15 cellular contexts compared by ENCODE assay signal in genomic region chr12:4450551-4451112, GRCh38. TPM values are rescaled to one million over a fixed set of nuclear protein-coding genes. Genes with fewer than 3 reads are reported as not detected.
DNase-seq lines count a peak whose midpoint lies in the region; ATAC-seq, FAIRE-seq and TF ChIP-seq lines count a peak whose summit lies in the region.
"Had no signal": no experiment of that assay in that cellular context is flagged by ENCODE, and none has a peak within 500 bp of the region (broad histone marks: within the 10 kb centered on the region; RNA-seq: fewer than 3 reads in every experiment).

No MANE protein-coding gene starts in this region.

- FAIRE-seq in astrocyte (lab: Jason Lieb, UNC): no peak

- H3K9ac ChIP-seq in astrocyte (ENCODE audit: low read length): no peak overlapping the region

- no peak overlapping the region for H3K4me3 ChIP-seq in astrocyte (ENCODE audit: insufficient read depth, low read depth, low read length)
- H3K4me3 ChIP-seq: SJSA1, suprapubic skin had no signal

- peaks cover 13% of the 10 kb centered on the region for H3K27me3 ChIP-seq in astrocyte (ENCODE audit: insufficient read depth, low read length)

- H2AFZ ChIP-seq in astrocyte (ENCODE audit: low read depth, low read length): no peak overlapping the region

- DNase-seq in HT1080 (ENCODE audit: low read depth): peak; percentile 3
- no peak for DNase-seq in astrocyte (ENCODE audit: low read depth)
- peak; percentile 53 for DNase-seq in iPS DF 4.7 (ENCODE audit: extremely low read depth, low spot score)
- DNase-seq in retina: peak; percentile 39
- DNase-seq in NCI-H1694 treated with DMSO at 0.1 percent for 48 hours (lab: John Stamatoyannopoulos, UW): no peak
- DNase-seq: activated CD4-positive, alpha-beta T cell treated with anti-CD3 and anti-CD28 coated beads, Interleukin-2, amount 50 U/mL, for 4 hours; dermis blood vessel endothelial cell; DMS 273 treated with DMSO at 0.1 percent for 48 hours; immature natural killer cell; midbrain; posterior cingulate gyrus had no signal

- ATAC-seq in HG02763 (IDR thresholded peaks at IDR 0.05; ENCODE audit: unreplicated experiment) (no peak), HG02759 (IDR thresholded peaks at IDR 0.05; ENCODE audit: unreplicated experiment) (no peak)

- no peaks in the 10 kb centered on the region for H3K79me2 ChIP-seq in astrocyte (ENCODE audit: insufficient read depth, low read length)

- H3K36me3 Mint-ChIP-seq in astrocyte (ENCODE audit: low read depth, unreplicated experiment): no peaks in the 10 kb centered on the region

- TF ChIP-seq CTCF in astrocyte (IDR thresholded peaks at IDR 0.05; ENCODE audit: insufficient read depth, low read depth, low read length): no peak

- H3K9me3 Mint-ChIP-seq in astrocyte (ENCODE audit: unreplicated experiment): peaks cover 12% of the 10 kb centered on the region

- H3K27ac ChIP-seq in astrocyte (ENCODE audit: low read depth, low read length): no peak overlapping the region
- H3K27ac ChIP-seq: SJSA1, suprapubic skin had no signal

- peak overlapping the region; percentile 6 for H3K27ac Mint-ChIP-seq in astrocyte (ENCODE audit: unreplicated experiment)
- H3K27ac Mint-ChIP-seq: immature natural killer cell had no signal

- no peaks in the 10 kb centered on the region for H3K36me3 ChIP-seq in astrocyte (ENCODE audit: insufficient read depth, low read length)
- H3K36me3 ChIP-seq: SJSA1, suprapubic skin had no signal

- H3K9me3 ChIP-seq in astrocyte (ENCODE audit: insufficient read depth, low read depth, low read length): no peaks in the 10 kb centered on the region
- H3K9me3 ChIP-seq: SJSA1, suprapubic skin had no signal

- H3K4me1 Mint-ChIP-seq in astrocyte (ENCODE audit: low read depth, unreplicated experiment): peaks cover 9% of the 10 kb centered on the region
- H3K4me1 Mint-ChIP-seq: immature natural killer cell had no signal

- no peak overlapping the region for H3K4me3 Mint-ChIP-seq in astrocyte (ENCODE audit: unreplicated experiment)
- H3K4me3 Mint-ChIP-seq: immature natural killer cell had no signal

- no peaks in the 10 kb centered on the region for H4K20me1 ChIP-seq in astrocyte (ENCODE audit: insufficient read depth, low read length)

- H3K27me3 Mint-ChIP-seq in astrocyte (ENCODE audit: low read depth, unreplicated experiment): peaks cover 19% of the 10 kb centered on the region

- H3K4me2 ChIP-seq in astrocyte (ENCODE audit: low read length): no peak overlapping the region

- H3K4me1 ChIP-seq in astrocyte (ENCODE audit: insufficient read depth, low read length): no peaks in the 10 kb centered on the region
- H3K4me1 ChIP-seq: SJSA1, suprapubic skin had no signal

RNA-seq across cellular contexts. Expression of gene FGF6, which starts 5.0 kb away (rescaled TPM):
- not detected in 2 replicates for total RNA-seq in HT1080 (2014; rRNA removed; shearing (Covaris generic))
- not detected in 2 replicates for polyA plus RNA-seq in HT1080 (2015; cell fraction: cytosol; rRNA removed)
- not detected in 2 replicates for polyA plus RNA-seq in HT1080 (2015; cell fraction: nucleus; rRNA removed)
- not detected in 2 replicates for total RNA-seq in astrocyte
- total RNA-seq: dermis blood vessel endothelial cell, SJSA1, suprapubic skin had no signal
- polyA plus RNA-seq: immature natural killer cell had no signal

Comparison
In these comparisons a context has a peak if more than half of its experiments do, and no peak if none do; other contexts are left out.
1. DNase-seq: peak in HT1080 (single experiment), iPS DF 4.7 (single experiment) and retina (single experiment); none in astrocyte (single experiment) and NCI-H1694 treated with DMSO at 0.1 percent for 48 hours (single experiment).